ENCODE assay signal across 1 cellular context in the genomic region with DNA sequence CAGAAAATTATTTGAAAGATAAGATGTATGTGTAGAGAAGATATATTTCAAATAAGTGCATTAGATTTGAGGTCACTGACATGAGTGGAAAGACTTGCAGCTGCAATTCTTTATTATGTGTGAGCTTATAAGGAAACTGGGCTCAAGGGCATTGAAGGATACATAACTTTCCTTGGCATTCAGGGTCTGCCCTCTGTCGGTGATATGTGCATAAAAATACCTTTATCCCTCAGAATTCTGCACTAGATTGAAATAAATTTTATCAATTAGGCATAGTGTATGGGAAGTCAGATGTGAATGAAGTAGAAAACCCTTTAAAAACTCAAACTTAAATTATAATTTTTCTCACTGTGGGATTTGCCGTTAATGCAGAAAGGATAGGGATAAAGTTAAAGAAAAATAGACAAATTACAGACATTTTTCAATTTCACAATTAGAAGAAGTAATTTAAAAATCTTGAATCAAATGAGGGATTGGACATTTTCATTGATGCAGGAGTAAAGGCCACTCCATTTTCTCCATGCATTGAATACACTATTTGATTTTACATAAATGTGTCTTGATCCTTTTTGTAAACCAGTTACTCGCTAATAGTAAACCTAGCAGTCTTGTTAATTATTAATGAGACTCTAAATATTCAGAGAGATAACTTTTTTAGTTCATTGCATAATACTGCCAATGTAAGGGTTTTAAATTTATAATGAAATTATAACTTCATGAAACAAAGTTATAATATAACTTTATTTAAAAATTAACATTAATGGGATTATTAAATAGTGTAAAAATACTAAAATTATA.
TF ChIP-seq lines count a peak whose summit lies in the region.

No MANE protein-coding gene starts in this region.

TF ChIP-seq in Ishikawa, 13 proteins besides CTCF, POLR2A, EP300 and RAD21 (continued from another document):
- TF ChIP-seq, protein P1, sequence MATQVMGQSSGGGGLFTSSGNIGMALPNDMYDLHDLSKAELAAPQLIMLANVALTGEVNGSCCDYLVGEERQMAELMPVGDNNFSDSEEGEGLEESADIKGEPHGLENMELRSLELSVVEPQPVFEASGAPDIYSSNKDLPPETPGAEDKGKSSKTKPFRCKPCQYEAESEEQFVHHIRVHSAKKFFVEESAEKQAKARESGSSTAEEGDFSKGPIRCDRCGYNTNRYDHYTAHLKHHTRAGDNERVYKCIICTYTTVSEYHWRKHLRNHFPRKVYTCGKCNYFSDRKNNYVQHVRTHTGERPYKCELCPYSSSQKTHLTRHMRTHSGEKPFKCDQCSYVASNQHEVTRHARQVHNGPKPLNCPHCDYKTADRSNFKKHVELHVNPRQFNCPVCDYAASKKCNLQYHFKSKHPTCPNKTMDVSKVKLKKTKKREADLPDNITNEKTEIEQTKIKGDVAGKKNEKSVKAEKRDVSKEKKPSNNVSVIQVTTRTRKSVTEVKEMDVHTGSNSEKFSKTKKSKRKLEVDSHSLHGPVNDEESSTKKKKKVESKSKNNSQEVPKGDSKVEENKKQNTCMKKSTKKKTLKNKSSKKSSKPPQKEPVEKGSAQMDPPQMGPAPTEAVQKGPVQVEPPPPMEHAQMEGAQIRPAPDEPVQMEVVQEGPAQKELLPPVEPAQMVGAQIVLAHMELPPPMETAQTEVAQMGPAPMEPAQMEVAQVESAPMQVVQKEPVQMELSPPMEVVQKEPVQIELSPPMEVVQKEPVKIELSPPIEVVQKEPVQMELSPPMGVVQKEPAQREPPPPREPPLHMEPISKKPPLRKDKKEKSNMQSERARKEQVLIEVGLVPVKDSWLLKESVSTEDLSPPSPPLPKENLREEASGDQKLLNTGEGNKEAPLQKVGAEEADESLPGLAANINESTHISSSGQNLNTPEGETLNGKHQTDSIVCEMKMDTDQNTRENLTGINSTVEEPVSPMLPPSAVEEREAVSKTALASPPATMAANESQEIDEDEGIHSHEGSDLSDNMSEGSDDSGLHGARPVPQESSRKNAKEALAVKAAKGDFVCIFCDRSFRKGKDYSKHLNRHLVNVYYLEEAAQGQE (IDR thresholded peaks at IDR 0.05; ENCODE audit: low read depth), result no peak
- TF ChIP-seq FOXM1 (IDR thresholded peaks at IDR 0.05; ENCODE audit: borderline replicate concordance, low read depth) (no peak), CEBPB (IDR thresholded peaks at IDR 0.05) (no peak), YY1 (IDR thresholded peaks at IDR 0.05; ENCODE audit: low read depth) (no peak), TAF1 (IDR thresholded peaks at IDR 0.05; ENCODE audit: low read depth) (no peak)
TF ChIP-seq in Ishikawa: peak in this region for 0.
